ENCODE assay signal across 19 cellular contexts in the genomic region with DNA sequence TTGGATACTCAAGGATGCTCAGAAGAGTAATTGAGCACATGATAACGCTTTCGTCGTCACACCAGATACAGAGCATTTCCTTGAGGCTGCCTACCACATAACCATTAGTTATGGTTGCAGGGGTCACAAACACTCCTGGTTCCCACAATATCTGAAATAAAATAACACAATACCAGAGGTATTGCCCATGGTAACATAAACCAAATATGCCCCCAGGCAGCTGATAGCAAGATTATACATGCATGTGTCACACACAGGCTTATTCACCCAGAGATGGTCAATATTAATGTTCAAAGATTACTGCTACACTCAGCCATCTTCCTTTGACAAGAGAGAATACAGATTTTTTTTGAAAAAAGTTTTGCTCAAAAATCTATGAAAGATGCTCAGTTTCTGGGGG. TPM values are rescaled to one million over a fixed set of nuclear protein-coding genes. Genes with fewer than 3 reads are reported as not detected.
DNase-seq lines count a peak whose midpoint lies in the region; ATAC-seq lines count a peak whose summit lies in the region.
"Had no signal": no experiment of that assay in that cellular context is flagged by ENCODE, and none has a peak within 500 bp of the region (broad histone marks: within the 10 kb centered on the region; RNA-seq: fewer than 3 reads in every experiment).

No MANE protein-coding gene starts in this region.

- peaks cover 23 to 58% (median 45%) of the 10 kb centered on the region in 4 donors for H3K4me1 Mint-ChIP-seq in CD4-positive, CD25-positive, alpha-beta regulatory T cell
- H3K4me1 Mint-ChIP-seq in CD4-positive, alpha-beta memory T cell: peaks cover 14 to 49% (median 27%) of the 10 kb centered on the region in 4 donors
- H3K4me1 Mint-ChIP-seq in T-helper 17 cell (peaks cover 29% of the 10 kb centered on the region), memory B cell (peaks cover 24% of the 10 kb centered on the region)

- no peak overlapping the region for H3K4me3 ChIP-seq in CD4-positive, CD25-positive, alpha-beta regulatory T cell (ENCODE audit: low read depth, low read length)
- no peak overlapping the region for H3K4me3 ChIP-seq in CD4-positive, alpha-beta memory T cell (ENCODE audit: low read length in 2 of 2)
- H3K4me3 ChIP-seq: K562 had no signal

- peaks cover 0 to 6% (median 1%) of the 10 kb centered on the region in 7 donors for H3K9me3 Mint-ChIP-seq in CD4-positive, CD25-positive, alpha-beta regulatory T cell
- H3K9me3 Mint-ChIP-seq in CD4-positive, alpha-beta memory T cell: peaks cover 0 to 5% (median 2%) of the 10 kb centered on the region in 8 donors
- H3K9me3 Mint-ChIP-seq in memory B cell: peaks cover 5% of the 10 kb centered on the region

- H3K4me1 ChIP-seq in CD4-positive, CD25-positive, alpha-beta regulatory T cell (ENCODE audit: control insufficient read depth, insufficient read depth, low read length, poor library complexity, severe bottlenecking): peaks cover 28% of the 10 kb centered on the region
- H3K4me1 ChIP-seq in CD4-positive, alpha-beta memory T cell (ENCODE audit: insufficient read depth, low read length): peaks cover 26% of the 10 kb centered on the region

- no peak for ATAC-seq in CD4-positive, CD25-positive, alpha-beta regulatory T cell (ENCODE audit: low read depth in 2 of 2)
- ATAC-seq in T-helper 17 cell (no peak), memory B cell (ENCODE audit: low read depth) (no peak)
- ATAC-seq: K562 had no signal

- H3K9me3 ChIP-seq in CD4-positive, CD25-positive, alpha-beta regulatory T cell (ENCODE audit: control insufficient read depth in 2 of 2, low read length in 2 of 2): no peaks in the 10 kb centered on the region
- H3K9me3 ChIP-seq in CD4-positive, alpha-beta memory T cell (ENCODE audit: control insufficient read depth in 1 of 2, low read length in 2 of 2): no peaks in the 10 kb centered on the region
- no peaks in the 10 kb centered on the region for H3K9me3 ChIP-seq in T-helper 17 cell (ENCODE audit: control insufficient read depth, low read length, poor library complexity, severe bottlenecking)
- H3K9me3 ChIP-seq: SK-N-SH had no signal

- peaks cover 13% of the 10 kb centered on the region for H3K36me3 Mint-ChIP-seq in CD4-positive, CD25-positive, alpha-beta regulatory T cell
- H3K36me3 Mint-ChIP-seq in CD4-positive, alpha-beta memory T cell: peaks cover 6 to 8% of the 10 kb centered on the region in 2 donors
- no peaks in the 10 kb centered on the region for H3K36me3 Mint-ChIP-seq in T-helper 17 cell (ENCODE audit: low read depth)
- peaks cover 13% of the 10 kb centered on the region for H3K36me3 Mint-ChIP-seq in memory B cell

- H3K27me3 Mint-ChIP-seq in CD4-positive, CD25-positive, alpha-beta regulatory T cell: no peaks in the 10 kb centered on the region
- no peaks in the 10 kb centered on the region for H3K27me3 Mint-ChIP-seq in CD4-positive, alpha-beta memory T cell
- H3K27me3 Mint-ChIP-seq in T-helper 17 cell (no peaks in the 10 kb centered on the region), memory B cell (no peaks in the 10 kb centered on the region)

- no peak for DNase-seq in CD4-positive, CD25-positive, alpha-beta regulatory T cell
- DNase-seq in CD4-positive, alpha-beta memory T cell: no peak
- DNase-seq in T-helper 17 cell (no peak), memory B cell (ENCODE audit: low spot score in 2 of 2) (no peak), OCI-M2 (lab: John Stamatoyannopoulos, UW; ENCODE audit: unreplicated experiment) (no peak), SKM-1 (lab: John Stamatoyannopoulos, UW; ENCODE audit: unreplicated experiment) (no peak)
- no peak for DNase-seq in NK-92 treated with Interleukin-12 subunit alpha and Interleukin-12 subunit beta, amount 100 ng/mL, for 24 hours (lab: John Stamatoyannopoulos, UW)
- DNase-seq: ACHN, AML-193, NCI-H1105 treated with DMSO at 0.1 percent for 48 hours, NCI-H1694, NCI-H2081 treated with DMSO at 0.1 percent for 48 hours, NCI-H774, OCI-M1, RPMI8226, SHP77 treated with DMSO at 0.1 percent for 48 hours, SK-N-SH had no signal

- H3K36me3 ChIP-seq in CD4-positive, CD25-positive, alpha-beta regulatory T cell (ENCODE audit: control insufficient read depth, insufficient read depth, low read length): no peaks in the 10 kb centered on the region
- H3K36me3 ChIP-seq in CD4-positive, alpha-beta memory T cell (ENCODE audit: insufficient read depth, low read length): no peaks in the 10 kb centered on the region

- CTCF ChIA-PET in CD4-positive, alpha-beta memory T cell (lab: Charles Lee; ENCODE audit: partially characterized antibody): interaction anchor here (1.0 to 15.5 kb wide), 6 partner anchors 9 to 282 kb away, joined by 3 to 178 read pairs (median 13); partner anchors contain the start of gene RPL39L

- POLR2A ChIA-PET in CD4-positive, alpha-beta memory T cell (lab: Charles Lee; ENCODE audit: partially characterized antibody): interaction anchor here (0.5 to 4.3 kb wide), 4 partner anchors 33 to 348 kb away, joined by 3 to 22 read pairs (median 5); partner anchors contain the start of genes EIF4A2 and ST6GAL1

- intact Hi-C loops in CD4-positive, alpha-beta memory T cell (cut with micrococcal nuclease): loop anchor here (5.0 to 10.0 kb wide), 4 partner anchors 125 to 1190 kb away; partner anchors contain the start of gene TBCCD1

- peak overlapping the region; percentile 96 for H3K27ac ChIP-seq in CD4-positive, CD25-positive, alpha-beta regulatory T cell (ENCODE audit: insufficient read depth, low read length, poor library complexity, severe bottlenecking)
- H3K27ac ChIP-seq in CD4-positive, alpha-beta memory T cell (ENCODE audit: low read depth, low read length): no peak overlapping the region

- no peaks in the 10 kb centered on the region for H3K27me3 ChIP-seq in CD4-positive, CD25-positive, alpha-beta regulatory T cell (ENCODE audit: control insufficient read depth, insufficient read depth, low read length)
- H3K27me3 ChIP-seq in CD4-positive, alpha-beta memory T cell (ENCODE audit: insufficient read depth, low read length): no peaks in the 10 kb centered on the region

- peak overlapping the region; percentile 51 to 98 (median 96) for H3K27ac Mint-ChIP-seq in CD4-positive, CD25-positive, alpha-beta regulatory T cell
- peak overlapping the region in 5 of 7 donors; percentile 25 to 98 (median 46) for H3K27ac Mint-ChIP-seq in CD4-positive, alpha-beta memory T cell
- H3K27ac Mint-ChIP-seq in T-helper 17 cell (peak overlapping the region; percentile 92), memory B cell (peak overlapping the region; percentile 98)

- H3K4me3 Mint-ChIP-seq in CD4-positive, CD25-positive, alpha-beta regulatory T cell: no peak overlapping the region
- no peak overlapping the region for H3K4me3 Mint-ChIP-seq in CD4-positive, alpha-beta memory T cell
- H3K4me3 Mint-ChIP-seq in T-helper 17 cell (no peak overlapping the region), memory B cell (no peak overlapping the region)
- H3K4me3 Mint-ChIP-seq: CD14-positive monocyte had no signal

RNA-seq across cellular contexts. Expression of gene RPL39L, which starts 7.3 kb away (rescaled TPM):
- 4.2 TPM for total RNA-seq in CD4-positive, CD25-positive, alpha-beta regulatory T cell
- polyA plus RNA-seq in CD4-positive, CD25-positive, alpha-beta regulatory T cell: 10 to 100 TPM; 23.2 to 43.7 (median 29.8) TPM
- 1 to 10 TPM; 2.6 to 3.6 TPM for total RNA-seq in CD4-positive, alpha-beta memory T cell
- 10 to 100 TPM in 1 of 2 donors, 1 to 10 TPM in 1; 7.2 to 15.7 TPM for polyA plus RNA-seq in CD4-positive, alpha-beta memory T cell
- 1 to 10 TPM; 2.2 to 5.8 TPM for total RNA-seq in T-helper 17 cell

Comparison
In these comparisons a context has a peak if more than half of its experiments do, and no peak if none do; other contexts are left out.
1. H3K27ac Mint-ChIP-seq: peak in every context shown above with its lines; median percentile 98 in memory B cell; 96 in CD4-positive, CD25-positive, alpha-beta regulatory T cell; 92 in T-helper 17 cell; 46 in CD4-positive, alpha-beta memory T cell.